ENCODE assay signal across 1 cellular context in the genomic region with DNA sequence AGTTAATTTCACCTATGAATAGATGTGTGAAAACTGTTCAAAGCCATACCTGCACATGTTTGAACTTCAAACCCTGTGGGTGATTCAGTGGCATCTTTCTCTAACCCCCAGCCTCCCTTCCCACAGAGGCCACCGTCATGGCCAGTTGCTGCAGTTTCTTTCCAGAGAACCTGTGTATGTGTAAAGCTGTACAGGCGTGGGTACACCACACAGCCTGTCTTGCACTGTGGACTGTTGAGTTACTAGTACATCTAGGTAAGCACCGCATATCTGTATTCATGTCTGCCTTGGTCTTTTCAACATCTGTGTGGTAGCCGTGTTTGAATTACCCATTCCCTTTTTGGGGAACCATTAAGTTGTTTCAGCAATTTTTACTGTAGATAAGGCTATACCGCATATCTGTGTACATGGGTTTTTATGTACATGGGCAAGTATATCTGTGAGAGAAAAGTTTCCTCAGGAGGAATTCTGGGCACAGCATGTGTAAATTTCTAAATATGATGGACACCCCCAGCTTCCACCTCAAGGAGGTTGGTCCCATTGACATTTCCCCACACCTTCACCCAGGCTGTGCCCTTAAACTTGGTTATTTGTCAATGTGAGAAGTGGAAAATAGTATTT.
TF ChIP-seq lines count a peak whose summit lies in the region.

No MANE protein-coding gene starts in this region.

TF ChIP-seq in IMR-90, 13 proteins besides CTCF, POLR2A, EP300 and RAD21:
- no peak for TF ChIP-seq RCOR1 (IDR thresholded peaks at IDR 0.05; ENCODE audit: insufficient replicate concordance, low read length)
- no peak for TF ChIP-seq NFE2L2 (IDR thresholded peaks at IDR 0.05; ENCODE audit: low read depth, low read length)
- no peak for TF ChIP-seq MAFK (IDR thresholded peaks at IDR 0.05; ENCODE audit: low read depth, low read length)
- no peak for TF ChIP-seq SMC3 (IDR thresholded peaks at IDR 0.05; ENCODE audit: low read depth, low read length)
- no peak for TF ChIP-seq ELK1 (IDR thresholded peaks at IDR 0.05; ENCODE audit: borderline replicate concordance, low read depth, low read length)
- TF ChIP-seq USF2 (IDR thresholded peaks at IDR 0.05; ENCODE audit: low read depth, low read length) = no peak; the same call in 1 of the 2 replicates
- TF ChIP-seq BHLHE40 (IDR thresholded peaks at IDR 0.05; ENCODE audit: low read depth, low read length) = no peak
- TF ChIP-seq CHD1 (IDR thresholded peaks at IDR 0.05; ENCODE audit: low read depth, low read length) = peak; percentile 76; the same call in 1 of the 2 replicates
TF ChIP-seq in IMR-90: peak in this region for 1.
